21 cellular contexts compared by ENCODE assay signal in genomic region chr1:150194381-150195031, GRCh38. TPM values are rescaled to one million over a fixed set of nuclear protein-coding genes. Genes with fewer than 3 reads are reported as not detected.
DNase-seq lines count a peak whose midpoint lies in the region; ATAC-seq, FAIRE-seq and TF ChIP-seq lines count a peak whose summit lies in the region.
"Had no signal": no experiment of that assay in that cellular context is flagged by ENCODE, and none has a peak within 500 bp of the region (broad histone marks: within the 10 kb centered on the region; RNA-seq: fewer than 3 reads in every experiment).

No MANE protein-coding gene starts in this region.

- H3K4me3 Mint-ChIP-seq in chondrocyte (ENCODE audit: unreplicated experiment) = no peak overlapping the region
- H3K4me3 Mint-ChIP-seq: CD4-positive, CD25-positive, alpha-beta regulatory T cell; naive B cell had no signal

- peak overlapping the region; percentile 95 for H3K27ac Mint-ChIP-seq in chondrocyte (ENCODE audit: unreplicated experiment)
- H3K27ac Mint-ChIP-seq: CD4-positive, CD25-positive, alpha-beta regulatory T cell had no signal

- H3K4me1 Mint-ChIP-seq in chondrocyte (ENCODE audit: low read depth) = peaks cover 38% of the 10 kb centered on the region
- H3K4me1 Mint-ChIP-seq: CD4-positive, CD25-positive, alpha-beta regulatory T cell; naive B cell had no signal

- TF ChIP-seq CTCF in AG04449 (IDR thresholded peaks at IDR 0.05; ENCODE audit: insufficient read depth, low read length, missing control alignments) (no peak), chondrocyte (IDR thresholded peaks at IDR 0.05) (no peak), breast epithelium (IDR thresholded peaks at IDR 0.05) (no peak), psoas muscle (IDR thresholded peaks at IDR 0.05) (no peak)

- ATAC-seq in psoas muscle = no peak
- ATAC-seq: gastroesophageal sphincter had no signal

- TF ChIP-seq POLR2A in breast epithelium (IDR thresholded peaks at IDR 0.05) = no peak

- no peaks in the 10 kb centered on the region; the same call in 1 of the 2 replicates for H3K4me1 ChIP-seq in HUES64 (ENCODE audit: insufficient read depth, low read length)
- H3K4me1 ChIP-seq in mesodermal cell (ENCODE audit: control insufficient read depth, insufficient read depth, low read length, poor library complexity, severe bottlenecking) = peaks cover 13% of the 10 kb centered on the region
- H3K4me1 ChIP-seq in breast epithelium = no peaks in the 10 kb centered on the region
- no peaks in the 10 kb centered on the region for H3K4me1 ChIP-seq in psoas muscle
- H3K4me1 ChIP-seq: adrenal gland, gastroesophageal sphincter, prostate gland, transverse colon had no signal

- DNase-seq in AG04449 (ENCODE audit: low read depth, low spot score) (peak; percentile 64), chondrocyte (ENCODE audit: low spot score) (no peak), breast epithelium (ENCODE audit: low spot score in 2 of 2) (no peak), frontal cortex (ENCODE audit: low spot score in 2 of 2) (no peak), psoas muscle (no peak)
- no peak for DNase-seq in activated naive CD4-positive, alpha-beta T cell treated with anti-CD3 and anti-CD28 coated beads, Interleukin-2, amount 50 U/mL, for 16 hours
- DNase-seq: adrenal gland; CD4-positive, CD25-positive, alpha-beta regulatory T cell; naive B cell; NCI-H2029 treated with DMSO at 0.1 percent for 48 hours; NCI-H510A treated with DMSO at 0.1 percent for 48 hours; SHP77; stimulated activated naive CD4-positive, alpha-beta T cell; T-helper 2 cell; transverse colon had no signal

- H3K4me3 ChIP-seq in AG04449 (ENCODE audit: low read depth, low read length) (no peak overlapping the region), HUES64 (ENCODE audit: low read length) (no peak overlapping the region), mesodermal cell (ENCODE audit: extremely low read depth, insufficient read depth, low read length, poor library complexity, severe bottlenecking) (no peak overlapping the region), breast epithelium (no peak overlapping the region), psoas muscle (no peak overlapping the region)
- H3K4me3 ChIP-seq: adrenal gland, gastroesophageal sphincter, prostate gland, transverse colon had no signal

- FAIRE-seq in frontal cortex (lab: Jason Lieb, UNC) = no peak
- FAIRE-seq: A204.1, endometrium had no signal

- POLR2A ChIA-PET in AG04449 (lab: Yijun Ruan, JAX) = no interaction called here

- H3K27me3 ChIP-seq in HUES64 (ENCODE audit: insufficient read depth, low read length) (no peaks in the 10 kb centered on the region), breast epithelium (no peaks in the 10 kb centered on the region), psoas muscle (ENCODE audit: insufficient read depth in 3 of 3, low read length in 2 of 3) (no peaks in the 10 kb centered on the region)
- H3K27me3 ChIP-seq: adrenal gland, gastroesophageal sphincter, transverse colon had no signal

- H3K9ac ChIP-seq in HUES64 (ENCODE audit: low read depth, low read length) = no peak overlapping the region

- H3K36me3 Mint-ChIP-seq in chondrocyte (ENCODE audit: low read depth) = no peaks in the 10 kb centered on the region
- H3K36me3 Mint-ChIP-seq: CD4-positive, CD25-positive, alpha-beta regulatory T cell; naive B cell had no signal

- intact Hi-C loops in breast epithelium (cut with DNase I; ENCODE audit: low total_unique reads) = no loop called here
- intact Hi-C loops in psoas muscle (cut with DNase I) = no loop called here

- peaks cover 5% of the 10 kb centered on the region for H3K9me3 Mint-ChIP-seq in chondrocyte (ENCODE audit: low read depth)
- H3K9me3 Mint-ChIP-seq: CD4-positive, CD25-positive, alpha-beta regulatory T cell; naive B cell had no signal

- CTCF ChIA-PET in AG04449 (lab: Yijun Ruan, JAX) = interaction anchor here (1.2 to 2.0 kb wide), 3 partner anchors 8 to 26 kb away, joined by 3 to 8 read pairs (median 3); no protein-coding TSS in a partner anchor

- H3K9me3 ChIP-seq in HUES64 (ENCODE audit: insufficient read depth, low read depth, low read length) = peaks cover 4% of the 10 kb centered on the region; the same call in 1 of the 2 replicates
- peaks cover 6% of the 10 kb centered on the region for H3K9me3 ChIP-seq in mesodermal cell (ENCODE audit: control insufficient read depth, low read length)
- no peaks in the 10 kb centered on the region for H3K9me3 ChIP-seq in breast epithelium
- H3K9me3 ChIP-seq in psoas muscle = no peaks in the 10 kb centered on the region
- H3K9me3 ChIP-seq: adrenal gland, gastroesophageal sphincter, prostate gland, transverse colon had no signal

- H3K27ac ChIP-seq in HUES64 (ENCODE audit: low read depth, low read length) (peak overlapping the region; percentile 24; the same call in 1 of the 2 replicates), mesodermal cell (ENCODE audit: low read depth, low read length, severe bottlenecking) (peak overlapping the region; percentile 5), breast epithelium (no peak overlapping the region), psoas muscle (no peak overlapping the region)
- H3K27ac ChIP-seq: adrenal gland, gastroesophageal sphincter, prostate gland, transverse colon had no signal

- H3K36me3 ChIP-seq in HUES64 (ENCODE audit: insufficient read depth, low read length) (no peaks in the 10 kb centered on the region), mesodermal cell (ENCODE audit: control insufficient read depth, insufficient read depth, low read length) (no peaks in the 10 kb centered on the region), breast epithelium (no peaks in the 10 kb centered on the region), psoas muscle (ENCODE audit: insufficient read depth in 1 of 2, low read depth in 1 of 2) (no peaks in the 10 kb centered on the region)
- H3K36me3 ChIP-seq: adrenal gland, gastroesophageal sphincter, prostate gland, transverse colon had no signal

- 74% methylated on average over 4 of the region's 4 CpGs for WGBS in HUES64
- WGBS in mesodermal cell (ENCODE audit: insufficient coverage in 2 of 2), 2 experiments = 74 to 80% methylated on average over 2 to 3 of the region's 4 CpGs
- WGBS in psoas muscle, 3 donors = 87 to 88% (median 88%) methylated on average over 4 of the region's 4 CpGs

- no peaks in the 10 kb centered on the region for H3K27me3 Mint-ChIP-seq in chondrocyte (ENCODE audit: low read depth)

RNA-seq across cellular contexts. Expression of gene ANP32E, which starts 41.4 kb away (rescaled TPM):
- 105 TPM for polyA plus RNA-seq in HUES64 (2013, experiment 1 of 2)
- polyA plus RNA-seq in HUES64 (2013, experiment 2 of 2) = 114 TPM
- total RNA-seq in chondrocyte (34.5 to 46.0 TPM (median 40.2 TPM) in 3 replicates), breast epithelium (10 to 100 TPM; 16.5 to 21.6 (median 18.6) TPM), frontal cortex (18.8 TPM), psoas muscle (10 to 100 TPM; 26.9 to 37.4 (median 31.9) TPM)
- polyA plus RNA-seq in mesodermal cell (2013, experiment 1 of 2) = 54.4 TPM
- 74.9 TPM for polyA plus RNA-seq in mesodermal cell (2013, experiment 2 of 2)
- 10 to 100 TPM; 14.4 to 93.0 (median 23.2) TPM for polyA plus RNA-seq in psoas muscle

RNA-seq across cellular contexts. Expression of gene PLEKHO1, which starts 44.8 kb away (rescaled TPM):
- 47.9 TPM for polyA plus RNA-seq in HUES64 (2013, experiment 1 of 2)
- polyA plus RNA-seq in HUES64 (2013, experiment 2 of 2) = 42.4 TPM
- total RNA-seq in chondrocyte (40.7 to 55.4 TPM (median 52.5 TPM) in 3 replicates), breast epithelium (10 to 100 TPM; 20.8 to 58.0 (median 27.5) TPM), frontal cortex (76.6 TPM), psoas muscle (10 to 100 TPM; 37.7 to 68.7 (median 41.9) TPM)
- 73.5 TPM for polyA plus RNA-seq in mesodermal cell (2013, experiment 1 of 2)
- polyA plus RNA-seq in mesodermal cell (2013, experiment 2 of 2) = 65.1 TPM
- polyA plus RNA-seq in psoas muscle = 100 to 1,000 TPM in 1 of 3 donors, 10 to 100 TPM in 2; 71.4 to 119 (median 84.9) TPM

Comparison
In these comparisons a context has a peak if more than half of its experiments do, and no peak if none do; other contexts are left out.
1. H3K27ac ChIP-seq: peak in HUES64 (single experiment) and mesodermal cell (single experiment); none in breast epithelium (0 of 2) and psoas muscle (single experiment).